23 cellular contexts compared by ENCODE assay signal in genomic region chr1:46158312-46159281, GRCh38. TPM values are rescaled to one million over a fixed set of nuclear protein-coding genes. Genes with fewer than 3 reads are reported as not detected.
A peak's percentile ranks its signal among the peaks of the same experiment; 100 is the strongest.
DNase-seq lines count a peak whose midpoint lies in the region; ATAC-seq, FAIRE-seq and TF ChIP-seq lines count a peak whose summit lies in the region.
"Had no signal": no experiment of that assay in that cellular context is flagged by ENCODE, and none has a peak within 500 bp of the region (broad histone marks: within the 10 kb centered on the region; RNA-seq: fewer than 3 reads in every experiment).

No MANE protein-coding gene starts in this region.

- TF ChIP-seq CTCF in GM23338 (conservative IDR thresholded peaks at IDR 0.05; ENCODE audit: low read depth in 2 of 2) (no peak), left lung (IDR thresholded peaks at IDR 0.05) (no peak), tibial artery (IDR thresholded peaks at IDR 0.05) (no peak), heart right ventricle (IDR thresholded peaks at IDR 0.05) (no peak)

- ATAC-seq in GM23338 (no peak), HG03342 (IDR thresholded peaks at IDR 0.05; ENCODE audit: unreplicated experiment) (peak; percentile 76), left lung (peak; percentile 55), left cardiac atrium (no peak), T-helper 17 cell (no peak), heart right ventricle (no peak)
- ATAC-seq: mucosa of descending colon, right lobe of liver had no signal

- intact Hi-C loops in left lung (cut with DNase I) (no loop called here), left cardiac atrium (cut with DNase I) (no loop called here), tibial artery (cut with DNase I; ENCODE audit: low total_unique reads) (no loop called here), heart right ventricle (cut with DNase I) (no loop called here)

- H3K4me3 ChIP-seq in GM23338 (no peak overlapping the region), left lung (no peak overlapping the region), tibial artery (no peak overlapping the region), heart right ventricle (no peak overlapping the region)
- H3K4me3 ChIP-seq: ascending aorta, coronary artery, mucosa of descending colon, Peyer's patch, right lobe of liver, transverse colon had no signal

- no peaks in the 10 kb centered on the region for H3F3A ChIP-seq in GM23338 (replicated peaks; ENCODE audit: low read depth)

- H3K4me3 Mint-ChIP-seq in GM23338 (no peak overlapping the region), T-helper 17 cell (no peak overlapping the region)

- DNase-seq in GM19239 (ENCODE audit: insufficient read length, low spot score) (no peak), GM23338 (ENCODE audit: low spot score) (no peak), left lung (no peak), left cardiac atrium (no peak), T-helper 17 cell (no peak), tibial artery (no peak), heart right ventricle (no peak)
- DNase-seq: activated CD4-positive, CD25-positive, alpha-beta regulatory T cell; activated gamma-delta T cell treated with Interleukin-2 at 50 U/mL for 16 hours; AML-193; islet precursor cell; mucosa of descending colon; NCI-H2029 treated with DMSO at 0.1 percent for 48 hours; NCI-H526 treated with DMSO at 0.1 percent for 48 hours; right lobe of liver; SW 1271; transverse colon had no signal

- peak; percentile 90 for FAIRE-seq in GM19239 (lab: Jason Lieb, UNC)

- H3K9me2 ChIP-seq in GM23338 (ENCODE audit: insufficient read depth): no peaks in the 10 kb centered on the region

- no peaks in the 10 kb centered on the region for H3K9me3 ChIP-seq in left lung
- no peaks in the 10 kb centered on the region for H3K9me3 ChIP-seq in T-helper 17 cell (ENCODE audit: control insufficient read depth, low read length, poor library complexity, severe bottlenecking)
- H3K9me3 ChIP-seq in tibial artery: no peaks in the 10 kb centered on the region
- H3K9me3 ChIP-seq in heart right ventricle: no peaks in the 10 kb centered on the region
- H3K9me3 ChIP-seq: ascending aorta, mucosa of descending colon, Peyer's patch, right lobe of liver, transverse colon had no signal

- H3K27ac ChIP-seq in GM23338 (ENCODE audit: low read depth) (no peak overlapping the region), left lung (no peak overlapping the region), tibial artery (no peak overlapping the region), heart right ventricle (no peak overlapping the region)
- H3K27ac ChIP-seq: ascending aorta, coronary artery, epithelial cell of prostate, Peyer's patch, right lobe of liver, transverse colon had no signal

- no peaks in the 10 kb centered on the region for H3K36me3 ChIP-seq in GM23338 (ENCODE audit: insufficient read depth)
- no peaks in the 10 kb centered on the region for H3K36me3 ChIP-seq in left lung
- no peaks in the 10 kb centered on the region for H3K36me3 ChIP-seq in tibial artery
- no peaks in the 10 kb centered on the region for H3K36me3 ChIP-seq in heart right ventricle
- H3K36me3 ChIP-seq: ascending aorta, Peyer's patch, right lobe of liver, transverse colon had no signal

- H3K36me3 Mint-ChIP-seq in GM23338 (ENCODE audit: low read depth) (no peaks in the 10 kb centered on the region), T-helper 17 cell (ENCODE audit: low read depth) (peaks cover 4% of the 10 kb centered on the region)

- 92% methylated on average over 13 of the region's 13 CpGs for WGBS in heart right ventricle, 2 donors

- no peaks in the 10 kb centered on the region for H3K9me3 Mint-ChIP-seq in GM23338

- H3K27me3 Mint-ChIP-seq in GM23338 (ENCODE audit: insufficient read depth, low read depth, poor library complexity) (peaks cover 2% of the 10 kb centered on the region), T-helper 17 cell (peaks cover 1% of the 10 kb centered on the region)

- H3K79me2 ChIP-seq in GM23338 (replicated peaks; ENCODE audit: insufficient read depth): no peaks in the 10 kb centered on the region

- no peaks in the 10 kb centered on the region for H4K20me1 ChIP-seq in GM23338 (replicated peaks; ENCODE audit: insufficient read depth)

- H3K4me1 Mint-ChIP-seq in GM23338 (no peaks in the 10 kb centered on the region; the same call in 2 of the 3 replicates), T-helper 17 cell (peaks cover 4% of the 10 kb centered on the region)

- H3K4me2 ChIP-seq in GM23338: no peak overlapping the region

- H3K27ac Mint-ChIP-seq in GM23338: no peak overlapping the region
- H3K27ac Mint-ChIP-seq in T-helper 17 cell: no peak overlapping the region

- H2AFZ ChIP-seq in GM23338: 0 out of 2 replicates have a peak overlapping the region, but pooled peaks have one; percentile 66

- H3K27me3 ChIP-seq in GM23338 (ENCODE audit: insufficient read depth): no peaks in the 10 kb centered on the region
- no peaks in the 10 kb centered on the region for H3K27me3 ChIP-seq in left lung
- H3K27me3 ChIP-seq in tibial artery: no peaks in the 10 kb centered on the region
- H3K27me3 ChIP-seq in heart right ventricle: no peaks in the 10 kb centered on the region
- H3K27me3 ChIP-seq: ascending aorta, Peyer's patch, right lobe of liver, transverse colon had no signal

- H3K4me1 ChIP-seq in GM23338 (ENCODE audit: insufficient read depth): no peaks in the 10 kb centered on the region
- H3K4me1 ChIP-seq in left lung: no peaks in the 10 kb centered on the region
- no peaks in the 10 kb centered on the region for H3K4me1 ChIP-seq in tibial artery
- no peaks in the 10 kb centered on the region for H3K4me1 ChIP-seq in heart right ventricle
- H3K4me1 ChIP-seq: ascending aorta, Peyer's patch, right lobe of liver, transverse colon had no signal

TF ChIP-seq in GM23338, 12 proteins besides CTCF, POLR2A, EP300 and RAD21:
- no peak for TF ChIP-seq EZH2 (IDR thresholded peaks at IDR 0.05; ENCODE audit: low read depth, unreplicated experiment)
- TF ChIP-seq STAT1 (IDR thresholded peaks at IDR 0.05; ENCODE audit: unreplicated experiment): no peak
- no peak for TF ChIP-seq ZNF114 (CRISPR knock-in tag; IDR thresholded peaks at IDR 0.05)
- TF ChIP-seq JUNB (IDR thresholded peaks at IDR 0.05; ENCODE audit: unreplicated experiment): no peak
- no peak for TF ChIP-seq ZNF331 (CRISPR knock-in tag; IDR thresholded peaks at IDR 0.05; ENCODE audit: low read depth)
- TF ChIP-seq NANOG (IDR thresholded peaks at IDR 0.05; ENCODE audit: borderline replicate concordance): no peak
- no peak for TF ChIP-seq EZH2phosphoT487 (IDR thresholded peaks at IDR 0.05; ENCODE audit: unreplicated experiment)

RNA-seq across cellular contexts. Expression of gene TSPAN1, which starts 16.3 kb away (rescaled TPM):
- not detected in 2 replicates for total RNA-seq in GM23338 (2014; rRNA removed; shearing (Covaris generic))
- polyA plus RNA-seq in GM23338 (2016; fragmentation: Nextera tagmentation; extraction: Ambion mirVana): not detected in 2 replicates
- total RNA-seq in left lung: 10 to 100 TPM; 32.3 to 50.6 TPM
- total RNA-seq in left cardiac atrium: 1 to 10 TPM; 1.6 to 1.8 TPM
- total RNA-seq in T-helper 17 cell: not detected
- total RNA-seq in heart right ventricle: 1 to 10 TPM in 9 of 10 donors, under 1 TPM in 1; 0.80 to 2.3 (median 1.7) TPM
- 1 to 10 TPM; 1.3 to 5.3 TPM for polyA plus RNA-seq in heart right ventricle

RNA-seq across cellular contexts. Expression of gene P3R3URF, which starts 17.7 kb away (rescaled TPM):
- total RNA-seq in GM23338 (2014; rRNA removed; shearing (Covaris generic)): not detected in 2 replicates
- polyA plus RNA-seq in GM23338 (2016; fragmentation: Nextera tagmentation; extraction: Ambion mirVana) (not detected in 2 replicates), heart right ventricle (not detected)
- total RNA-seq in left lung (not detected), left cardiac atrium (not detected), T-helper 17 cell (not detected), heart right ventricle (not detected)
- total RNA-seq: ascending aorta, mucosa of descending colon, omental fat pad, Peyer's patch, right lobe of liver, transverse colon had no signal

RNA-seq across cellular contexts. Expression of gene PIK3R3, which starts 26.2 kb away (rescaled TPM):
- total RNA-seq in GM23338 (2014; rRNA removed; shearing (Covaris generic)): 8.0 and 8.6 TPM in 2 replicates
- 7.3 and 7.5 TPM in 2 replicates for polyA plus RNA-seq in GM23338 (2016; fragmentation: Nextera tagmentation; extraction: Ambion mirVana)
- total RNA-seq in left lung: 10 to 100 TPM; 20.9 to 46.5 TPM
- 10 to 100 TPM; 34.9 to 50.9 TPM for total RNA-seq in left cardiac atrium
- total RNA-seq in T-helper 17 cell: under 1 TPM; 0.32 to 0.47 TPM
- total RNA-seq in heart right ventricle: 10 to 100 TPM; 22.9 to 54.5 (median 40.1) TPM
- 10 to 100 TPM; 15.4 to 31.6 TPM for polyA plus RNA-seq in heart right ventricle

RNA-seq across cellular contexts. Expression of gene POMGNT1, which starts 39.6 kb away (rescaled TPM):
- total RNA-seq in GM23338 (2014; rRNA removed; shearing (Covaris generic)): 32.1 and 33.2 TPM in 2 replicates
- polyA plus RNA-seq in GM23338 (2016; fragmentation: Nextera tagmentation; extraction: Ambion mirVana) (23.0 and 24.3 TPM in 2 replicates), heart right ventricle (100 to 1,000 TPM in 1 of 2 donors, 10 to 100 TPM in 1; 74.3 to 132 TPM)
- total RNA-seq in left lung (10 to 100 TPM; 52.9 to 64.5 TPM), left cardiac atrium (100 to 1,000 TPM in 1 of 2 donors, 10 to 100 TPM in 1; 82.8 to 106 TPM), T-helper 17 cell (10 to 100 TPM; 33.8 to 39.3 TPM), heart right ventricle (100 to 1,000 TPM; 125 to 164 (median 147) TPM)

RNA-seq across cellular contexts. Expression of gene LURAP1, which starts 44.5 kb away (rescaled TPM):
- 3.5 and 5.0 TPM in 2 replicates for total RNA-seq in GM23338 (2014; rRNA removed; shearing (Covaris generic))
- polyA plus RNA-seq in GM23338 (2016; fragmentation: Nextera tagmentation; extraction: Ambion mirVana): 1.3 and 1.8 TPM in 2 replicates
- total RNA-seq in left lung: 1 to 10 TPM; 1.4 TPM
- total RNA-seq in left cardiac atrium: 1 to 10 TPM; 4.4 to 4.5 TPM
- not detected for total RNA-seq in T-helper 17 cell
- total RNA-seq in heart right ventricle: 10 to 100 TPM in 3 of 10 donors, 1 to 10 TPM in 7; 5.5 to 13.5 (median 8.0) TPM
- polyA plus RNA-seq in heart right ventricle: 1 to 10 TPM; 6.4 to 7.3 TPM

Comparison
In these comparisons a context has a peak if more than half of its experiments do, and no peak if none do; other contexts are left out.
1. ATAC-seq: peak in HG03342 (single experiment) and left lung (single experiment); none in GM23338 (single experiment), left cardiac atrium (0 of 2), T-helper 17 cell (single experiment) and heart right ventricle (0 of 8).
2. RNA of gene TSPAN1, which starts 16.3 kb away (total RNA-seq): 32.3 to 50.6 TPM in left lung; 1.6 to 1.8 TPM in left cardiac atrium, 0.80 to 2.3 TPM in heart right ventricle, not detected in GM23338 and not detected in T-helper 17 cell; every median in the first group is over 10 times any median in the second.